In the genomic region with DNA sequence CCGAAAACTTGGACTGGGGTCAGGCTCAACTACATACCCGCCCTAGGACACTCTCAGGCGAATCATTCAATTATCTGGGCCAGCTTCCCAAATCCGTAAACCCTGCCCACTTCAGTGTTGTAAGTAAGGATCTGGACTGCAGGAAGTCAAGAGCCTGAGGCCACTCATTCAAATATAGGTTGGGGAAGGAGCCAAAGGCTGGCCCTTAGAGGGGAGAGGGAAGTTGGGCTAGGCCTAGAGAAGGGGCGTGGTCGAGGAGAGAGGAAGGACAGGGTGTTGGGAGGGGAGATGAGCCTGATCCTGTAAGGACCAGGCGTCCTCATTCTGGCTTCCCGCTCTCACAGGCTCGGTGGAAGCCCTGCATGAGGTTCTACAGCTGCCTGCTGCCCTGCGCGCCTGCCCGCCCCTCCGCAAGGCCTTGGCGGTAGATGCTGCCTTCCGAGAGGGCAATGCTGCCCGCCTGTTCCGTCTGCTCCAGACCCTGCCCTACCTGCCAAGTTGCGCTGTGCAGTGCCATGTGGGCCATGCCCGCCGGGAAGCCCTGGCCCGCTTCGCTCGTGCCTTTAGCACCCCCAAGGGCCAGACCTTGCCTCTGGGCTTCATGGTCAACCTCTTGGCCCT, we compare ENCODE assay signal across 12 cellular contexts. TPM values are rescaled to one million over a fixed set of nuclear protein-coding genes. Genes with fewer than 3 reads are reported as not detected.
A peak's percentile ranks its signal among the peaks of the same experiment; 100 is the strongest.
DNase-seq lines count a peak whose midpoint lies in the region; ATAC-seq, FAIRE-seq and TF ChIP-seq lines count a peak whose summit lies in the region.
"Had no signal": no experiment of that assay in that cellular context is flagged by ENCODE, and none has a peak within 500 bp of the region (broad histone marks: within the 10 kb centered on the region; RNA-seq: fewer than 3 reads in every experiment).

No MANE protein-coding gene starts in this region.

- TF ChIP-seq EP300 in A549 (IDR thresholded peaks at IDR 0.05): no peak

- 92% methylated on average over 23 of the region's 23 CpGs for WGBS in A549 (ENCODE audit: missing lambda C conversion rate)

- H3K4me1 ChIP-seq in A549: peaks cover 25% of the 10 kb centered on the region
- no peaks in the 10 kb centered on the region for H3K4me1 ChIP-seq in HEK293 (ENCODE audit: control insufficient read depth, insufficient read depth, low read length)
- H3K4me1 ChIP-seq in left lung: peaks cover 23 to 68% of the 10 kb centered on the region in 2 donors

- DNase-seq in A549 (ENCODE audit: low read depth in 1 of 2, low spot score in 1 of 2) (no peak), activated B cell treated with CpG ODN at 0.5 μM for 24 hours (no peak), left lung (peak; percentile 77 to 83), iPS-NIHi11 (ENCODE audit: low spot score) (no peak)
- no peak for DNase-seq in effector CD8-positive, alpha-beta T cell (lab: John Stamatoyannopoulos, UW)
- DNase-seq: activated T-cell treated with anti-CD3 and anti-CD28 coated beads, Interleukin-2, amount 50 U/mL, for 1 hour; uterus had no signal

- H3K36me3 Mint-ChIP-seq in activated B cell treated with CpG ODN at 0.5 μM for 24 hours (ENCODE audit: low read depth): peaks cover 11% of the 10 kb centered on the region

- peak overlapping the region; percentile 17 for H3K4me3 Mint-ChIP-seq in activated B cell treated with CpG ODN at 0.5 μM for 24 hours

- TF ChIP-seq CTCF in A549 (IDR thresholded peaks at IDR 0.05) (no peak), HEK293 (tag by site-specific recombination; IDR thresholded peaks at IDR 0.05) (no peak), activated B cell treated with CpG ODN at 0.5 μM for 24 hours (IDR thresholded peaks at IDR 0.05) (no peak), left lung (IDR thresholded peaks at IDR 0.05) (no peak)

- no peaks in the 10 kb centered on the region for H3K27me3 ChIP-seq in left lung
- H3K27me3 ChIP-seq: uterus had no signal

- no peak for TF ChIP-seq POLR2A in A549 (IDR thresholded peaks at IDR 0.05; ENCODE audit: low read length)

- POLR2A ChIA-PET in A549 (lab: Yijun Ruan, JAX) (no interaction called here), HEK293 (lab: Yijun Ruan, JAX) (no interaction called here), activated B cell treated with CpG ODN at 0.5 μM for 24 hours (lab: Charles Lee) (no interaction called here)

- no peak for TF ChIP-seq RAD21 in A549 (conservative IDR thresholded peaks at IDR 0.05 in 1 of 2, IDR thresholded peaks at IDR 0.05 in 1 of 2)

- no peak for FAIRE-seq in A549 (lab: Jason Lieb, UNC)
- FAIRE-seq: colon had no signal

- CTCF ChIA-PET in A549 (lab: Yijun Ruan, JAX) (interaction anchor here (1.4 to 3.2 kb wide), 2 partner anchors 17 to 30 kb away, joined by 5 to 8 read pairs; a partner anchor contains a TSS), HEK293 (lab: Yijun Ruan, JAX) (interaction anchor here (0.7 to 1.1 kb wide), 3 partner anchors 15 to 203 kb away, joined by 3 to 5 read pairs (median 3); no protein-coding TSS in a partner anchor), activated B cell treated with CpG ODN at 0.5 μM for 24 hours (lab: Charles Lee) (no interaction called here)

- H3K4me1 Mint-ChIP-seq in activated B cell treated with CpG ODN at 0.5 μM for 24 hours: peaks cover 31% of the 10 kb centered on the region

- ATAC-seq in A549 (no peak), activated B cell treated with CpG ODN at 0.5 μM for 24 hours (ENCODE audit: low read depth) (no peak), left lung (peak; percentile 40), GM21367 (IDR thresholded peaks at IDR 0.05; ENCODE audit: unreplicated experiment) (no peak), HG03520 (IDR thresholded peaks at IDR 0.05; ENCODE audit: unreplicated experiment) (no peak)

- no peak overlapping the region for H3K27ac Mint-ChIP-seq in activated B cell treated with CpG ODN at 0.5 μM for 24 hours

- H3K4me3 ChIP-seq in A549 (no peak overlapping the region), HEK293 (ENCODE audit: low read depth, low read length) (no peak overlapping the region), left lung (no peak overlapping the region)
- H3K4me3 ChIP-seq: BLaER1, uterus had no signal

- H3K27me3 Mint-ChIP-seq in activated B cell treated with CpG ODN at 0.5 μM for 24 hours: no peaks in the 10 kb centered on the region

- peaks cover 0 to 37% of the 10 kb centered on the region in 2 experiments; a peak in 2 of 3 replicates for H3K36me3 ChIP-seq in HEK293 (ENCODE audit: control insufficient read depth in 2 of 2, insufficient read depth in 1 of 2, low read length in 2 of 2)
- peaks cover 0 to 26% of the 10 kb centered on the region in 2 donors for H3K36me3 ChIP-seq in left lung
- H3K36me3 ChIP-seq: uterus had no signal

- H3K9me3 Mint-ChIP-seq in activated B cell treated with CpG ODN at 0.5 μM for 24 hours: no peaks in the 10 kb centered on the region

- peak overlapping the region; percentile 80; the same call in 1 of the 3 replicates for H3K4me2 ChIP-seq in A549

- H3K9me3 ChIP-seq in A549 (no peaks in the 10 kb centered on the region), HEK293 (ENCODE audit: control insufficient read depth, insufficient read depth, low read depth, low read length) (no peaks in the 10 kb centered on the region), left lung (no peaks in the 10 kb centered on the region)
- H3K9me3 ChIP-seq: BLaER1, uterus had no signal

- H3K27ac ChIP-seq in A549 (no peak overlapping the region), HEK293 (ENCODE audit: extremely low read depth, low read depth, low read length) (no peak overlapping the region), left lung (peak overlapping the region; percentile 26 to 61)
- H3K27ac ChIP-seq: BLaER1, uterus had no signal

- intact Hi-C loops in activated B cell treated with CpG ODN at 0.5 μM for 24 hours (cut with micrococcal nuclease) (no loop called here), left lung (cut with DNase I) (no loop called here)

TF ChIP-seq in A549, 52 proteins besides CTCF, POLR2A, EP300 and RAD21:
- TF ChIP-seq RNF2 (IDR thresholded peaks at IDR 0.05; ENCODE audit: borderline replicate concordance, low read depth) (no peak), GATA3 (IDR thresholded peaks at IDR 0.05; ENCODE audit: borderline replicate concordance) (no peak), MAZ (IDR thresholded peaks at IDR 0.05; ENCODE audit: borderline replicate concordance, low read depth, low read length) (no peak)

TF ChIP-seq in HEK293, 187 proteins besides CTCF, POLR2A, EP300 and RAD21 (continues in another document):
- TF ChIP-seq SALL2 (tag by site-specific recombination; IDR thresholded peaks at IDR 0.05; ENCODE audit: borderline replicate concordance): no peak

RNA-seq across cellular contexts. Expression of a gene that starts 3.0 kb away (rescaled TPM):
- 9.4 and 12.9 TPM in 2 replicates for polyA plus RNA-seq in A549 (2011; rRNA removed)
- polyA plus RNA-seq in A549 (2012; cell fraction: cytosol; rRNA removed): 51.4 and 63.6 TPM in 2 replicates
- 48.8 and 84.3 TPM in 2 replicates for polyA plus RNA-seq in A549 (2012; cell fraction: nucleus; rRNA removed)
- 29.0 to 31.0 TPM (median 30.4 TPM) in 3 replicates for polyA plus RNA-seq in A549 (2017; fragmentation: RNase III; extraction: RNeasy Plus Mini Kit Qiagen cat#74134 plus additional on column Dnase treatment)
- polyA minus RNA-seq in A549 (2011; rRNA and poly(A)+ RNA removed): 6.0 and 8.6 TPM in 2 replicates
- 3.8 and 5.4 TPM in 2 replicates for total RNA-seq in activated B cell treated with CpG ODN at 0.5 μM for 24 hours
- total RNA-seq in left lung: 10 to 100 TPM; 13.2 to 15.4 TPM

RNA-seq across cellular contexts. Expression of a gene that starts 14.4 kb away (rescaled TPM):
- polyA plus RNA-seq in A549 (2011; rRNA removed) (not detected in 2 replicates), A549 (2017; fragmentation: RNase III; extraction: RNeasy Plus Mini Kit Qiagen cat#74134 plus additional on column Dnase treatment) (not detected in 3 replicates)
- 0.06 and 0.09 TPM in 2 replicates for polyA plus RNA-seq in A549 (2012; cell fraction: cytosol; rRNA removed)
- polyA plus RNA-seq in A549 (2012; cell fraction: nucleus; rRNA removed): 0.20 and 0.41 TPM in 2 replicates
- not detected in 2 replicates for polyA minus RNA-seq in A549 (2011; rRNA and poly(A)+ RNA removed)
- total RNA-seq in activated B cell treated with CpG ODN at 0.5 μM for 24 hours (11.3 and 13.4 TPM in 2 replicates), left lung (10 to 100 TPM in 1 of 2 donors, 1 to 10 TPM in 1; 8.5 to 10.4 TPM)

RNA-seq across cellular contexts. Expression of a gene that starts 16.8 kb away (rescaled TPM):
- polyA plus RNA-seq in A549 (2011; rRNA removed) (13.4 and 15.8 TPM in 2 replicates), A549 (2017; fragmentation: RNase III; extraction: RNeasy Plus Mini Kit Qiagen cat#74134 plus additional on column Dnase treatment) (17.0 to 18.4 TPM (median 17.7 TPM) in 3 replicates)
- polyA plus RNA-seq in A549 (2012; cell fraction: cytosol; rRNA removed): 24.4 and 25.9 TPM in 2 replicates
- 17.6 and 18.2 TPM in 2 replicates for polyA plus RNA-seq in A549 (2012; cell fraction: nucleus; rRNA removed)
- 7.9 and 9.5 TPM in 2 replicates for polyA minus RNA-seq in A549 (2011; rRNA and poly(A)+ RNA removed)
- total RNA-seq in activated B cell treated with CpG ODN at 0.5 μM for 24 hours (17.3 and 19.3 TPM in 2 replicates), left lung (10 to 100 TPM; 22.6 to 27.4 TPM)

RNA-seq across cellular contexts. Expression of a gene that starts 30.0 kb away (rescaled TPM):
- polyA plus RNA-seq in A549 (2011; rRNA removed) (117 and 129 TPM in 2 replicates), A549 (2017; fragmentation: RNase III; extraction: RNeasy Plus Mini Kit Qiagen cat#74134 plus additional on column Dnase treatment) (136 to 166 TPM (median 160 TPM) in 3 replicates)
- 226 and 286 TPM in 2 replicates for polyA plus RNA-seq in A549 (2012; cell fraction: cytosol; rRNA removed)
- 174 and 199 TPM in 2 replicates for polyA plus RNA-seq in A549 (2012; cell fraction: nucleus; rRNA removed)
- polyA minus RNA-seq in A549 (2011; rRNA and poly(A)+ RNA removed): 54.8 and 57.0 TPM in 2 replicates
- total RNA-seq in activated B cell treated with CpG ODN at 0.5 μM for 24 hours (65.6 and 79.4 TPM in 2 replicates), left lung (10 to 100 TPM; 85.3 to 89.9 TPM)

RNA-seq across cellular contexts. Expression of a gene that starts 39.8 kb away (rescaled TPM):
- polyA plus RNA-seq in A549 (2011; rRNA removed): 28.0 and 30.9 TPM in 2 replicates
- 42.1 and 45.1 TPM in 2 replicates for polyA plus RNA-seq in A549 (2012; cell fraction: cytosol; rRNA removed)
- polyA plus RNA-seq in A549 (2012; cell fraction: nucleus; rRNA removed): 46.9 and 59.8 TPM in 2 replicates
- 43.1 to 46.0 TPM (median 44.1 TPM) in 3 replicates for polyA plus RNA-seq in A549 (2017; fragmentation: RNase III; extraction: RNeasy Plus Mini Kit Qiagen cat#74134 plus additional on column Dnase treatment)
- 20.6 and 21.4 TPM in 2 replicates for polyA minus RNA-seq in A549 (2011; rRNA and poly(A)+ RNA removed)
- 2.6 and 3.4 TPM in 2 replicates for total RNA-seq in activated B cell treated with CpG ODN at 0.5 μM for 24 hours
- total RNA-seq in left lung: 10 to 100 TPM in 1 of 2 donors, 1 to 10 TPM in 1; 7.1 to 11.3 TPM

Comparison
In these comparisons a context has a peak if more than half of its experiments do, and no peak if none do; other contexts are left out.
1. DNase-seq: peak in left lung (2 of 2); none in A549 (0 of 2), activated B cell treated with CpG ODN at 0.5 μM for 24 hours (single experiment), effector CD8-positive, alpha-beta T cell (single experiment) and iPS-NIHi11 (single experiment).
2. H3K27ac ChIP-seq: peak in left lung (2 of 2); none in A549 (0 of 2) and HEK293 (single experiment).